In the genomic region with DNA sequence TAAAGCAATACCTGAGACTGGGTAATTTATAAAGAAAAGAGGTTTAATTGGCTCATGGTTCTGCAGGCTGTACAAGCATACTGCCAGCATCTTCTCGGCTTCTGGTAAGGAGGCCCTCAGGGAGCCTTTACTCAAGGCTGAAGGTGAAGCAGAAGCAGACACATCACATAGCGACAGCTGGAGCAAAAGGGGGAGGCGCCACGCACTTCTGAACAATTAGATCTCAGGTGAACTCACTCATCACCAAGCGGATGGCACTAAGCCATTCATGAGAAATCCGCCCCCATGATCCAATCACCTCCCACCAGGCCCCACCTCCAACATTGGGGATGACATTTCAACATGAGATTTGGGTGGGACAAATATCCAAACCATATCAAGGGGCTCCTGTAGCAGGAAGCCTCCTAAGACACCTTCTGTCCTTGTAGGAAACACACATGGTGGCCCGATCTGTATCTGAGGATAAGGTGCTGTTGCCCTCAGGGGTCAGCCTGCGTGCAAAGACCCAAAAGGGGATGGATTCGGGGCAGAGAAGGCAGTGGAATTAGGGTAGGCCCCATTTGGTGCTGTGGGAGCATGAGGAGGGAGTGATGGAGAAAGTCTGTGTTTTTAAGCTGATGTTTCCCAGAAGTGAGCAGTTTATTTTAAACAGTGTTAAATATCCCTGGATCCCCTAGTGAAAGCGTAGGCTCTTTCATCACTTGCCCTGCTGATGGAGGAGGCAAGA, we compare ENCODE assay signal across 14 cellular contexts. TPM values are rescaled to one million over a fixed set of nuclear protein-coding genes. Genes with fewer than 3 reads are reported as not detected.
DNase-seq lines count a peak whose midpoint lies in the region; ATAC-seq, FAIRE-seq and TF ChIP-seq lines count a peak whose summit lies in the region.
"Had no signal": no experiment of that assay in that cellular context is flagged by ENCODE, and none has a peak within 500 bp of the region (broad histone marks: within the 10 kb centered on the region; RNA-seq: fewer than 3 reads in every experiment).

No MANE protein-coding gene starts in this region.

- DNase-seq in GM12891 (ENCODE audit: insufficient read length, low spot score) (no peak), neural crest cell (ENCODE audit: low read depth, low spot score) (no peak), neural progenitor cell (ENCODE audit: low spot score) (no peak), globus pallidus (ENCODE audit: low spot score) (no peak)
- DNase-seq in activated naive CD4-positive, alpha-beta T cell treated with anti-CD3 and anti-CD28 coated beads, Interleukin-2, amount 50 U/mL, for 72 hours (ENCODE audit: low spot score in 2 of 2) = peak in 1 of 2 donors; percentile 40
- DNase-seq: activated gamma-delta T cell, EL, MV-4-11, transverse colon had no signal

- no peaks in the 10 kb centered on the region for H3K27me3 ChIP-seq in BLaER1 treated with 17β-estradiol and CSF1 and Interleukin-3, amounts not matched to agents 10 nM and 100 nM
- no peaks in the 10 kb centered on the region for H3K27me3 ChIP-seq in neural progenitor cell
- H3K27me3 ChIP-seq: transverse colon had no signal

- 0 out of 22 replicates have a peak overlapping the region, but pooled peaks of 1 of the 11 experiments have one; percentile 7 for H3K9ac ChIP-seq in BLaER1 treated with 17β-estradiol and CSF1 and Interleukin-3, amounts not matched to agents 10 nM and 100 nM
- H3K9ac ChIP-seq in neural progenitor cell = no peak overlapping the region

- H3K9me3 ChIP-seq in BLaER1 treated with 17β-estradiol and CSF1 and Interleukin-3, amounts not matched to agents 10 nM and 100 nM (replicated peaks in 1 of 11) = peaks cover 22 to 36% (median 32%) of the 10 kb centered on the region in 11 experiments; a peak in 21 of 22 replicates
- H3K9me3 ChIP-seq in neural progenitor cell (ENCODE audit: low read depth) = peaks cover 22% of the 10 kb centered on the region

- H2AFZ ChIP-seq in neural progenitor cell (replicated peaks) = no peak overlapping the region
- H2AFZ ChIP-seq: GM23338 had no signal

- peak; percentile 63; the same call in 1 of the 2 replicates for TF ChIP-seq POLR2A in GM12891 (IDR thresholded peaks at IDR 0.05; ENCODE audit: low read depth, low read length)

- H3K4me1 Mint-ChIP-seq in neural crest cell (peaks cover 8% of the 10 kb centered on the region), neural progenitor cell (peaks cover 3% of the 10 kb centered on the region)
- H3K4me1 Mint-ChIP-seq: GM23338 had no signal

- H3K4me2 ChIP-seq in BLaER1 treated with 17β-estradiol and CSF1 and Interleukin-3, amounts not matched to agents 10 nM and 100 nM = peak overlapping the region; percentile 7 to 91 (median 43); a peak in 18 of 22 replicates
- no peak overlapping the region for H3K4me2 ChIP-seq in neural progenitor cell
- H3K4me2 ChIP-seq: GM23338 had no signal

- peaks cover 8 to 18% of the 10 kb centered on the region in 2 donors for H3K9me3 Mint-ChIP-seq in activated naive CD4-positive, alpha-beta T cell treated with anti-CD3 and anti-CD28 coated beads, Interleukin-2, amount 50 U/mL, for 72 hours
- H3K9me3 Mint-ChIP-seq in neural crest cell (peaks cover 15% of the 10 kb centered on the region), neural progenitor cell (peaks cover 14% of the 10 kb centered on the region)

- no peak overlapping the region for H3K4me3 ChIP-seq in BLaER1 treated with 17β-estradiol and CSF1 and Interleukin-3, amounts not matched to agents 10 nM and 100 nM
- H3K4me3 ChIP-seq in neural progenitor cell = no peak overlapping the region
- H3K4me3 ChIP-seq: gastroesophageal sphincter, GM23338, transverse colon had no signal

- no peak for FAIRE-seq in GM12891 (lab: Jason Lieb, UNC)
- FAIRE-seq: bronchial epithelial cell had no signal

- H3K4me1 ChIP-seq in BLaER1 treated with 17β-estradiol and CSF1 and Interleukin-3, amounts not matched to agents 10 nM and 100 nM = peaks cover 58 to 72% (median 66%) of the 10 kb centered on the region in 10 experiments
- no peaks in the 10 kb centered on the region for H3K4me1 ChIP-seq in neural progenitor cell
- H3K4me1 ChIP-seq: gastroesophageal sphincter, transverse colon had no signal

- peaks cover 0 to 4% (median 0%) of the 10 kb centered on the region in 11 experiments; a peak in 2 of 22 replicates for H4K20me1 ChIP-seq in BLaER1 treated with 17β-estradiol and CSF1 and Interleukin-3, amounts not matched to agents 10 nM and 100 nM
- H4K20me1 ChIP-seq in neural progenitor cell (ENCODE audit: low read depth) = no peaks in the 10 kb centered on the region

- H3K27ac Mint-ChIP-seq in activated naive CD4-positive, alpha-beta T cell treated with anti-CD3 and anti-CD28 coated beads, Interleukin-2, amount 50 U/mL, for 72 hours = peak overlapping the region; percentile 43 to 94
- H3K27ac Mint-ChIP-seq in neural crest cell (ENCODE audit: unreplicated experiment) (peak overlapping the region; percentile 21), neural progenitor cell (no peak overlapping the region)
- H3K27ac Mint-ChIP-seq: GM23338 had no signal

- H3F3A ChIP-seq in neural progenitor cell (ENCODE audit: low read depth) = no peaks in the 10 kb centered on the region

- H3K27me3 Mint-ChIP-seq in neural crest cell (ENCODE audit: low read depth) (no peaks in the 10 kb centered on the region), neural progenitor cell (ENCODE audit: insufficient read depth, low read depth) (no peaks in the 10 kb centered on the region)

- H3K36me3 Mint-ChIP-seq in activated naive CD4-positive, alpha-beta T cell treated with anti-CD3 and anti-CD28 coated beads, Interleukin-2, amount 50 U/mL, for 72 hours = peaks cover 39 to 91% of the 10 kb centered on the region in 2 donors
- H3K36me3 Mint-ChIP-seq in neural crest cell (ENCODE audit: low read depth) (peaks cover 4% of the 10 kb centered on the region), neural progenitor cell (no peaks in the 10 kb centered on the region)

- peaks cover 0 to 42% (median 9%) of the 10 kb centered on the region in 11 experiments; a peak in 9 of 22 replicates for H3K36me3 ChIP-seq in BLaER1 treated with 17β-estradiol and CSF1 and Interleukin-3, amounts not matched to agents 10 nM and 100 nM
- no peaks in the 10 kb centered on the region for H3K36me3 ChIP-seq in neural progenitor cell
- H3K36me3 ChIP-seq: gastroesophageal sphincter, transverse colon had no signal

- no peak for TF ChIP-seq CTCF in neural crest cell (conservative IDR thresholded peaks at IDR 0.05)
- TF ChIP-seq CTCF in neural progenitor cell (IDR thresholded peaks at IDR 0.05) = no peak

- peak overlapping the region in 7 of 11 experiments; percentile 1 to 93 (median 85); a peak in 12 of 22 replicates for H3K27ac ChIP-seq in BLaER1 treated with 17β-estradiol and CSF1 and Interleukin-3, amounts not matched to agents 10 nM and 100 nM
- no peak overlapping the region for H3K27ac ChIP-seq in neural progenitor cell
- H3K27ac ChIP-seq: gastroesophageal sphincter, transverse colon had no signal

- no peak for ATAC-seq in activated naive CD4-positive, alpha-beta T cell treated with anti-CD3 and anti-CD28 coated beads, Interleukin-2, amount 50 U/mL, for 72 hours
- no peak for ATAC-seq in GM19035 (IDR thresholded peaks at IDR 0.05; ENCODE audit: unreplicated experiment)
- ATAC-seq: gastroesophageal sphincter, GM23338 had no signal

- H3K79me2 ChIP-seq in neural progenitor cell (ENCODE audit: low read depth) = no peaks in the 10 kb centered on the region

- H3K4me3 Mint-ChIP-seq in neural crest cell (no peak overlapping the region), neural progenitor cell (no peak overlapping the region)
- H3K4me3 Mint-ChIP-seq: GM23338 had no signal

TF ChIP-seq in GM12891, 5 proteins besides CTCF, POLR2A, EP300 and RAD21:
- TF ChIP-seq POLR2AphosphoS5 (IDR thresholded peaks at IDR 0.05; ENCODE audit: low read depth, low read length) (peak; percentile 66), TAF1 (IDR thresholded peaks at IDR 0.05; ENCODE audit: low read depth, low read length) (no peak)
TF ChIP-seq in GM12891: peak in this region for 1.

RNA-seq across cellular contexts. Expression of gene IL21R, which starts 23.0 kb away (rescaled TPM):
- polyA plus RNA-seq in GM12891 (2012; ENCODE audit: low read depth, missing spikeins) = 39.6 TPM
- 100 to 1,000 TPM; 103 to 106 TPM for total RNA-seq in activated naive CD4-positive, alpha-beta T cell treated with anti-CD3 and anti-CD28 coated beads, Interleukin-2, amount 50 U/mL, for 72 hours
- total RNA-seq in neural crest cell = 0.55 and 0.79 TPM in 2 replicates
- 0.53 TPM in 1 of 2 replicates, not detected in the other for total RNA-seq in neural progenitor cell (ENCODE audit: low replicate concordance)
- total RNA-seq: bronchial epithelial cell had no signal

Comparison
In these comparisons a context has a peak if more than half of its experiments do, and no peak if none do; other contexts are left out.
1. RNA of gene IL21R, which starts 23.0 kb away (total RNA-seq): 103 to 106 TPM in activated naive CD4-positive, alpha-beta T cell treated with anti-CD3 and anti-CD28 coated beads, Interleukin-2, amount 50 U/mL, for 72 hours; 0.55 to 0.79 TPM in neural crest cell and 0.53 TPM in neural progenitor cell; every median in the first group is over 10 times any median in the second.